In the genomic region with DNA sequence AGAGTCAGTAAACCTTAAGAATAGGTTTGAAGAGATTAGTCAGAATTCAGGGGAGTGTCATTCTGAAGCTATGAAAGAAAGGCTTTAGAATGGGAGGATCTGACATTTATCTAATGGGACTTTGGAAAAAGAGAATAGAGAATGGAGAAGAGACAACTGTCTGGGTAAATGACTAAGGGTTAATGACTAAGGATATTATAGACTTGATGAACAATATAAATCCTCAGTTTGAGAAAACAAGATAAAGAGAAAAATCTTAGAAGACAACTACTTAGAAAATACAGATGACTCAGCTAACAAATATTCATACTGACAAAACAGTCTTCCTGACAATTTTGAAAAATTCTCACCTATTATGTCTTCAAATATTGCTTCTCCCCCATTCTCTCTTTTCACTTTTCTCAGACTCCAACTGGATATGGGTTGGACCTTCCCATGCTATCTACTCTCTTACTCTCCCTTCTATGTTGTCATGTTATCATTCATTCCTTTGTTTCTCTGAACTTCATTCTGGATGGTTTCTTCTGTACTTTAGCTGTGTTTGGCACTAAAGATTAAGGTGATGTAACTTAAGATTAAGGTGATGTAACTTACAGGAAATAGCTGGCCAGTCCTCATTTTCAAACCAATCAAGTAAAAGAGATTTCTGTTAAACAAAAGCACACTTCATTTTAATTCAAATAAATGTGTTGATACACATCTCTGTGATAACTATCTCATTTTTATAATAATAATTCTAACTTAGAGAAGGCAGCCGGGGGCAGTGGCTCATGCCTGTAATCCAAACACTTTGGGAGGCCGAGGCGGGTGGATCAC, we compare ENCODE assay signal across 1 cellular context.
TF ChIP-seq lines count a peak whose summit lies in the region.

No MANE protein-coding gene starts in this region.

TF ChIP-seq in HEK293, 187 proteins besides CTCF, POLR2A, EP300 and RAD21 (continued from another document and continues in another):
- TF ChIP-seq, protein P1, sequence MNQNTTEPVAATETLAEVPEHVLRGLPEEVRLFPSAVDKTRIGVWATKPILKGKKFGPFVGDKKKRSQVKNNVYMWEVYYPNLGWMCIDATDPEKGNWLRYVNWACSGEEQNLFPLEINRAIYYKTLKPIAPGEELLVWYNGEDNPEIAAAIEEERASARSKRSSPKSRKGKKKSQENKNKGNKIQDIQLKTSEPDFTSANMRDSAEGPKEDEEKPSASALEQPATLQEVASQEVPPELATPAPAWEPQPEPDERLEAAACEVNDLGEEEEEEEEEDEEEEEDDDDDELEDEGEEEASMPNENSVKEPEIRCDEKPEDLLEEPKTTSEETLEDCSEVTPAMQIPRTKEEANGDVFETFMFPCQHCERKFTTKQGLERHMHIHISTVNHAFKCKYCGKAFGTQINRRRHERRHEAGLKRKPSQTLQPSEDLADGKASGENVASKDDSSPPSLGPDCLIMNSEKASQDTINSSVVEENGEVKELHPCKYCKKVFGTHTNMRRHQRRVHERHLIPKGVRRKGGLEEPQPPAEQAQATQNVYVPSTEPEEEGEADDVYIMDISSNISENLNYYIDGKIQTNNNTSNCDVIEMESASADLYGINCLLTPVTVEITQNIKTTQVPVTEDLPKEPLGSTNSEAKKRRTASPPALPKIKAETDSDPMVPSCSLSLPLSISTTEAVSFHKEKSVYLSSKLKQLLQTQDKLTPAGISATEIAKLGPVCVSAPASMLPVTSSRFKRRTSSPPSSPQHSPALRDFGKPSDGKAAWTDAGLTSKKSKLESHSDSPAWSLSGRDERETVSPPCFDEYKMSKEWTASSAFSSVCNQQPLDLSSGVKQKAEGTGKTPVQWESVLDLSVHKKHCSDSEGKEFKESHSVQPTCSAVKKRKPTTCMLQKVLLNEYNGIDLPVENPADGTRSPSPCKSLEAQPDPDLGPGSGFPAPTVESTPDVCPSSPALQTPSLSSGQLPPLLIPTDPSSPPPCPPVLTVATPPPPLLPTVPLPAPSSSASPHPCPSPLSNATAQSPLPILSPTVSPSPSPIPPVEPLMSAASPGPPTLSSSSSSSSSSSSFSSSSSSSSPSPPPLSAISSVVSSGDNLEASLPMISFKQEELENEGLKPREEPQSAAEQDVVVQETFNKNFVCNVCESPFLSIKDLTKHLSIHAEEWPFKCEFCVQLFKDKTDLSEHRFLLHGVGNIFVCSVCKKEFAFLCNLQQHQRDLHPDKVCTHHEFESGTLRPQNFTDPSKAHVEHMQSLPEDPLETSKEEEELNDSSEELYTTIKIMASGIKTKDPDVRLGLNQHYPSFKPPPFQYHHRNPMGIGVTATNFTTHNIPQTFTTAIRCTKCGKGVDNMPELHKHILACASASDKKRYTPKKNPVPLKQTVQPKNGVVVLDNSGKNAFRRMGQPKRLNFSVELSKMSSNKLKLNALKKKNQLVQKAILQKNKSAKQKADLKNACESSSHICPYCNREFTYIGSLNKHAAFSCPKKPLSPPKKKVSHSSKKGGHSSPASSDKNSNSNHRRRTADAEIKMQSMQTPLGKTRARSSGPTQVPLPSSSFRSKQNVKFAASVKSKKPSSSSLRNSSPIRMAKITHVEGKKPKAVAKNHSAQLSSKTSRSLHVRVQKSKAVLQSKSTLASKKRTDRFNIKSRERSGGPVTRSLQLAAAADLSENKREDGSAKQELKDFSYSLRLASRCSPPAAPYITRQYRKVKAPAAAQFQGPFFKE (tag by site-specific recombination; IDR thresholded peaks at IDR 0.05; ENCODE audit: borderline replicate concordance) = no peak
- TF ChIP-seq, protein P2, sequence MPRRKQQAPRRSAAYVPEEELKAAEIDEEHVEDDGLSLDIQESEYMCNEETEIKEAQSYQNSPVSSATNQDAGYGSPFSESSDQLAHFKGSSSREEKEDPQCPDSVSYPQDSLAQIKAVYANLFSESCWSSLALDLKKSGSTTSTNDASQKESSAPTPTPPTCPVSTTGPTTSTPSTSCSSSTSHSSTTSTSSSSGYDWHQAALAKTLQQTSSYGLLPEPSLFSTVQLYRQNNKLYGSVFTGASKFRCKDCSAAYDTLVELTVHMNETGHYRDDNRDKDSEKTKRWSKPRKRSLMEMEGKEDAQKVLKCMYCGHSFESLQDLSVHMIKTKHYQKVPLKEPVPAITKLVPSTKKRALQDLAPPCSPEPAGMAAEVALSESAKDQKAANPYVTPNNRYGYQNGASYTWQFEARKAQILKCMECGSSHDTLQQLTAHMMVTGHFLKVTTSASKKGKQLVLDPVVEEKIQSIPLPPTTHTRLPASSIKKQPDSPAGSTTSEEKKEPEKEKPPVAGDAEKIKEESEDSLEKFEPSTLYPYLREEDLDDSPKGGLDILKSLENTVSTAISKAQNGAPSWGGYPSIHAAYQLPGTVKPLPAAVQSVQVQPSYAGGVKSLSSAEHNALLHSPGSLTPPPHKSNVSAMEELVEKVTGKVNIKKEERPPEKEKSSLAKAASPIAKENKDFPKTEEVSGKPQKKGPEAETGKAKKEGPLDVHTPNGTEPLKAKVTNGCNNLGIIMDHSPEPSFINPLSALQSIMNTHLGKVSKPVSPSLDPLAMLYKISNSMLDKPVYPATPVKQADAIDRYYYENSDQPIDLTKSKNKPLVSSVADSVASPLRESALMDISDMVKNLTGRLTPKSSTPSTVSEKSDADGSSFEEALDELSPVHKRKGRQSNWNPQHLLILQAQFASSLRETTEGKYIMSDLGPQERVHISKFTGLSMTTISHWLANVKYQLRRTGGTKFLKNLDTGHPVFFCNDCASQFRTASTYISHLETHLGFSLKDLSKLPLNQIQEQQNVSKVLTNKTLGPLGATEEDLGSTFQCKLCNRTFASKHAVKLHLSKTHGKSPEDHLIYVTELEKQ (tag by site-specific recombination; IDR thresholded peaks at IDR 0.05; ENCODE audit: borderline replicate concordance) = no peak
- TF ChIP-seq, protein P3, sequence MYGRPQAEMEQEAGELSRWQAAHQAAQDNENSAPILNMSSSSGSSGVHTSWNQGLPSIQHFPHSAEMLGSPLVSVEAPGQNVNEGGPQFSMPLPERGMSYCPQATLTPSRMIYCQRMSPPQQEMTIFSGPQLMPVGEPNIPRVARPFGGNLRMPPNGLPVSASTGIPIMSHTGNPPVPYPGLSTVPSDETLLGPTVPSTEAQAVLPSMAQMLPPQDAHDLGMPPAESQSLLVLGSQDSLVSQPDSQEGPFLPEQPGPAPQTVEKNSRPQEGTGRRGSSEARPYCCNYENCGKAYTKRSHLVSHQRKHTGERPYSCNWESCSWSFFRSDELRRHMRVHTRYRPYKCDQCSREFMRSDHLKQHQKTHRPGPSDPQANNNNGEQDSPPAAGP (tag by site-specific recombination; IDR thresholded peaks at IDR 0.05) = no peak
- no peak for TF ChIP-seq ZIC2 (tag by site-specific recombination; IDR thresholded peaks at IDR 0.05)
- TF ChIP-seq ZFHX2 (tag by site-specific recombination; conservative IDR thresholded peaks at IDR 0.05) = no peak
- TF ChIP-seq, protein P4, sequence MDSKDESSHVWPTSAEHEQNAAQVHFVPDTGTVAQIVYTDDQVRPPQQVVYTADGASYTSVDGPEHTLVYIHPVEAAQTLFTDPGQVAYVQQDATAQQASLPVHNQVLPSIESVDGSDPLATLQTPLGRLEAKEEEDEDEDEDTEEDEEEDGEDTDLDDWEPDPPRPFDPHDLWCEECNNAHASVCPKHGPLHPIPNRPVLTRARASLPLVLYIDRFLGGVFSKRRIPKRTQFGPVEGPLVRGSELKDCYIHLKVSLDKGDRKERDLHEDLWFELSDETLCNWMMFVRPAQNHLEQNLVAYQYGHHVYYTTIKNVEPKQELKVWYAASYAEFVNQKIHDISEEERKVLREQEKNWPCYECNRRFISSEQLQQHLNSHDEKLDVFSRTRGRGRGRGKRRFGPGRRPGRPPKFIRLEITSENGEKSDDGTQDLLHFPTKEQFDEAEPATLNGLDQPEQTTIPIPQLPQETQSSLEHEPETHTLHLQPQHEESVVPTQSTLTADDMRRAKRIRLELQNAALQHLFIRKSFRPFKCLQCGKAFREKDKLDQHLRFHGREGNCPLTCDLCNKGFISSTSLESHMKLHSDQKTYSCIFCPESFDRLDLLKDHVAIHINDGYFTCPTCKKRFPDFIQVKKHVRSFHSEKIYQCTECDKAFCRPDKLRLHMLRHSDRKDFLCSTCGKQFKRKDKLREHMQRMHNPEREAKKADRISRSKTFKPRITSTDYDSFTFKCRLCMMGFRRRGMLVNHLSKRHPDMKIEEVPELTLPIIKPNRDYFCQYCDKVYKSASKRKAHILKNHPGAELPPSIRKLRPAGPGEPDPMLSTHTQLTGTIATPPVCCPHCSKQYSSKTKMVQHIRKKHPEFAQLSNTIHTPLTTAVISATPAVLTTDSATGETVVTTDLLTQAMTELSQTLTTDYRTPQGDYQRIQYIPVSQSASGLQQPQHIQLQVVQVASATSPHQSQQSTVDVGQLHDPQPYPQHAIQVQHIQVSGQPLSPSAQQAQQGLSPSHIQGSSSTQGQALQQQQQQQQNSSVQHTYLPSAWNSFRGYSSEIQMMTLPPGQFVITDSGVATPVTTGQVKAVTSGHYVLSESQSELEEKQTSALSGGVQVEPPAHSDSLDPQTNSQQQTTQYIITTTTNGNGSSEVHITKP (tag by site-specific recombination; IDR thresholded peaks at IDR 0.05) = peak; percentile 95
- TF ChIP-seq MZF1 (tag by site-specific recombination; IDR thresholded peaks at IDR 0.05; ENCODE audit: borderline replicate concordance) = no peak
- TF ChIP-seq ZNF133 (tag by site-specific recombination; IDR thresholded peaks at IDR 0.05) = peak; percentile 94
- TF ChIP-seq ZNF266 (tag by site-specific recombination; IDR thresholded peaks at IDR 0.05; ENCODE audit: low read depth) = no peak
- TF ChIP-seq YY2 (tag by site-specific recombination; IDR thresholded peaks at IDR 0.05) = no peak
- no peak for TF ChIP-seq GLI2 (tag by site-specific recombination; IDR thresholded peaks at IDR 0.05; ENCODE audit: borderline replicate concordance, low read depth)
- TF ChIP-seq, protein P5, sequence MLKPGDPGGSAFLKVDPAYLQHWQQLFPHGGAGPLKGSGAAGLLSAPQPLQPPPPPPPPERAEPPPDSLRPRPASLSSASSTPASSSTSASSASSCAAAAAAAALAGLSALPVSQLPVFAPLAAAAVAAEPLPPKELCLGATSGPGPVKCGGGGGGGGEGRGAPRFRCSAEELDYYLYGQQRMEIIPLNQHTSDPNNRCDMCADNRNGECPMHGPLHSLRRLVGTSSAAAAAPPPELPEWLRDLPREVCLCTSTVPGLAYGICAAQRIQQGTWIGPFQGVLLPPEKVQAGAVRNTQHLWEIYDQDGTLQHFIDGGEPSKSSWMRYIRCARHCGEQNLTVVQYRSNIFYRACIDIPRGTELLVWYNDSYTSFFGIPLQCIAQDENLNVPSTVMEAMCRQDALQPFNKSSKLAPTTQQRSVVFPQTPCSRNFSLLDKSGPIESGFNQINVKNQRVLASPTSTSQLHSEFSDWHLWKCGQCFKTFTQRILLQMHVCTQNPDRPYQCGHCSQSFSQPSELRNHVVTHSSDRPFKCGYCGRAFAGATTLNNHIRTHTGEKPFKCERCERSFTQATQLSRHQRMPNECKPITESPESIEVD (tag by site-specific recombination; IDR thresholded peaks at IDR 0.05) = peak; percentile 64
- no peak for TF ChIP-seq ZNF174 (tag by site-specific recombination; IDR thresholded peaks at IDR 0.05)
- TF ChIP-seq ZNF175 (tag by site-specific recombination; IDR thresholded peaks at IDR 0.05) = no peak
- peak; percentile 35; the same call in 1 of the 2 replicates for TF ChIP-seq ZNF324 (tag by site-specific recombination; IDR thresholded peaks at IDR 0.05)
- TF ChIP-seq ZEB2 (tag by site-specific recombination; IDR thresholded peaks at IDR 0.05) = peak; percentile 45
- no peak for TF ChIP-seq ZNF792 (tag by site-specific recombination; IDR thresholded peaks at IDR 0.05)
- TF ChIP-seq TRIM28 (IDR thresholded peaks at IDR 0.05; ENCODE audit: borderline replicate concordance, low read length) = peak; percentile 82; the same call in 1 of the 2 replicates
- no peak for TF ChIP-seq ZXDB (tag by site-specific recombination; IDR thresholded peaks at IDR 0.05)
- TF ChIP-seq GLIS2 (tag by site-specific recombination; IDR thresholded peaks at IDR 0.05) = no peak
- TF ChIP-seq ZBTB17 (tag by site-specific recombination; IDR thresholded peaks at IDR 0.05) = peak; percentile 76
- TF ChIP-seq ZNF391 (tag by site-specific recombination; IDR thresholded peaks at IDR 0.05; ENCODE audit: borderline replicate concordance, low read depth) = no peak
- peak; percentile 96 for TF ChIP-seq ATF2 (tag by site-specific recombination; IDR thresholded peaks at IDR 0.05; ENCODE audit: low read depth)
- 0 out of 2 replicates have a peak, but pooled peaks have one; percentile 27 for TF ChIP-seq ZNF155 (tag by site-specific recombination; IDR thresholded peaks at IDR 0.05)
- 0 out of 2 replicates have a peak, but pooled peaks have one; percentile 40 for TF ChIP-seq IKZF3 (tag by site-specific recombination; IDR thresholded peaks at IDR 0.05)
- TF ChIP-seq ZSCAN4 (tag by site-specific recombination; IDR thresholded peaks at IDR 0.05) = no peak
- TF ChIP-seq ZFP69B (tag by site-specific recombination; IDR thresholded peaks at IDR 0.05) = 0 out of 2 replicates have a peak, but pooled peaks have one; percentile 31
- TF ChIP-seq YY1 (tag by site-specific recombination; IDR thresholded peaks at IDR 0.05) = no peak
- peak; percentile 95 for TF ChIP-seq PRDM1 (tag by site-specific recombination; IDR thresholded peaks at IDR 0.05)
- no peak for TF ChIP-seq ZNF148 (tag by site-specific recombination; IDR thresholded peaks at IDR 0.05; ENCODE audit: borderline replicate concordance)
